ENCODE assay signal across 9 cellular contexts in genomic region chr11:12813371-12814225, GRCh38.
DNase-seq lines count a peak whose midpoint lies in the region; ATAC-seq and TF ChIP-seq lines count a peak whose summit lies in the region.
"Had no signal": no experiment of that assay in that cellular context is flagged by ENCODE, and none has a peak within 500 bp of the region (broad histone marks: within the 10 kb centered on the region; RNA-seq: fewer than 3 reads in every experiment).

No MANE protein-coding gene starts in this region.

- ATAC-seq in T-cell (replicated peaks in 1 of 4) = no peak

- 58% methylated on average over 6 of the region's 9 CpGs for WGBS in mammary epithelial cell (ENCODE audit: low coverage, missing lambda C conversion rate)
- 52% methylated on average over 9 of the region's 9 CpGs for WGBS in smooth muscle cell (ENCODE audit: low lambda C conversion rate)

- peaks cover 35 to 56% of the 10 kb centered on the region in 2 donors for H3K27me3 Mint-ChIP-seq in T-cell

- H3K36me3 ChIP-seq in mammary epithelial cell (ENCODE audit: insufficient read depth, low read length) = no peaks in the 10 kb centered on the region
- H3K36me3 ChIP-seq in kidney epithelial cell (ENCODE audit: control insufficient read depth, insufficient read depth, low read length) = no peaks in the 10 kb centered on the region
- H3K36me3 ChIP-seq in smooth muscle cell (ENCODE audit: low read depth) = no peaks in the 10 kb centered on the region
- no peaks in the 10 kb centered on the region; the same call in 1 of the 2 replicates for H3K36me3 ChIP-seq in HAP-1 (replicated peaks)

- H4K20me1 ChIP-seq in mammary epithelial cell (ENCODE audit: insufficient read depth, low read length) (no peaks in the 10 kb centered on the region), smooth muscle cell (ENCODE audit: low read depth) (peaks cover 70% of the 10 kb centered on the region)

- dilution Hi-C loops in mammary epithelial cell (cut with HindIII; ENCODE audit: low sequenced_read_pairs) = loop anchor here (5.0 kb wide), 1 partner anchor 91 kb away; no protein-coding TSS in a partner anchor

- BruUV-seq in mammary epithelial cell (replicated peaks; lab: Mats Ljungman, UMichigan) = no TSS peak

- peak overlapping the region; percentile 38 for H3K4me2 ChIP-seq in mammary epithelial cell (ENCODE audit: insufficient read depth, low read depth, low read length)
- peak overlapping the region; percentile 78 for H3K4me2 ChIP-seq in smooth muscle cell

- peak overlapping the region; percentile 1 for H3K27ac ChIP-seq in mammary epithelial cell (ENCODE audit: insufficient read depth, low read depth, low read length)
- peak overlapping the region; percentile 99 for H3K27ac ChIP-seq in smooth muscle cell (ENCODE audit: low read depth)

- peaks cover 56% of the 10 kb centered on the region for H3F3A ChIP-seq in smooth muscle cell (ENCODE audit: low read depth)

- CTCF ChIA-PET in mammary epithelial cell (lab: Charles Lee; ENCODE audit: low non-redundant PET) = interaction anchor here (0.6 kb wide), 1 partner anchor 55 kb away, joined by 4 read pairs; no protein-coding TSS in a partner anchor
- CTCF ChIA-PET in T-cell (lab: Charles Lee) = no interaction called here

- H3K36me3 Mint-ChIP-seq in T-cell = no peaks in the 10 kb centered on the region

- TF ChIP-seq CTCF in mammary epithelial cell (conservative IDR thresholded peaks at IDR 0.05 in 1 of 2, IDR thresholded peaks at IDR 0.05 in 1 of 2; ENCODE audit: extremely low read depth in 1 of 2, insufficient read depth in 1 of 2, low read depth in 1 of 2, low read length in 2 of 2) (peak; percentile 18 to 56), kidney epithelial cell (IDR thresholded peaks at IDR 0.05; ENCODE audit: insufficient read depth, low read length, poor library complexity, severe bottlenecking) (peak; percentile 12), smooth muscle cell (IDR thresholded peaks at IDR 0.05; ENCODE audit: borderline replicate concordance, insufficient read depth, poor library complexity, severe bottlenecking) (no peak)

- H2AFZ ChIP-seq in mammary epithelial cell (ENCODE audit: low read depth, low read length) (no peak overlapping the region), smooth muscle cell (ENCODE audit: low read depth) (no peak overlapping the region)

- peaks cover 0 to 11% (median 7%) of the 10 kb centered on the region in 3 donors for H3K4me1 Mint-ChIP-seq in T-cell

- H3K27me3 ChIP-seq in mammary epithelial cell (ENCODE audit: insufficient read depth, low read length) = no peaks in the 10 kb centered on the region
- no peaks in the 10 kb centered on the region for H3K27me3 ChIP-seq in kidney epithelial cell (ENCODE audit: control insufficient read depth, insufficient read depth, low read length)
- no peaks in the 10 kb centered on the region for H3K27me3 ChIP-seq in smooth muscle cell (ENCODE audit: low read depth)
- no peaks in the 10 kb centered on the region for H3K27me3 ChIP-seq in HAP-1 (ENCODE audit: low read depth)

- no peaks in the 10 kb centered on the region for H3K9me3 Mint-ChIP-seq in T-cell

- no peak overlapping the region for H3K27ac Mint-ChIP-seq in T-cell

- DNase-seq in HT-29 (ENCODE audit: low spot score) (peak; percentile 87), mammary epithelial cell (peak; percentile 78), kidney epithelial cell (ENCODE audit: low read depth) (peak; percentile 61), smooth muscle cell (lab: John Stamatoyannopoulos, UW; ENCODE audit: unreplicated experiment) (no peak), T-cell (no peak), NCI-H345 (lab: John Stamatoyannopoulos, UW) (no peak), G401 (ENCODE audit: low spot score) (no peak), HAP-1 (ENCODE audit: low spot score in 2 of 2) (no peak)
- DNase-seq: activated effector memory CD4-positive, alpha-beta T cell treated with Interleukin-2 at 50 U/mL for 16 hours had no signal

- peak overlapping the region in 1 of 3 donors; percentile 25 for H3K4me3 Mint-ChIP-seq in T-cell

- peaks cover 71% of the 10 kb centered on the region for H3K4me1 ChIP-seq in mammary epithelial cell (ENCODE audit: insufficient read depth, low read length)
- H3K4me1 ChIP-seq in smooth muscle cell (ENCODE audit: low read depth) = peaks cover 47% of the 10 kb centered on the region
- peaks cover 15% of the 10 kb centered on the region for H3K4me1 ChIP-seq in HAP-1

- peaks cover 95% of the 10 kb centered on the region for H3K79me2 ChIP-seq in mammary epithelial cell (ENCODE audit: insufficient read depth, low read length)
- peaks cover 78% of the 10 kb centered on the region for H3K79me2 ChIP-seq in smooth muscle cell (ENCODE audit: low read depth)

- no peak overlapping the region for H3K4me3 ChIP-seq in mammary epithelial cell (replicated peaks in 1 of 3; ENCODE audit: insufficient read depth in 1 of 3, low read depth in 2 of 3, low read length in 3 of 3)
- H3K4me3 ChIP-seq in kidney epithelial cell (ENCODE audit: low read depth, low read length) = no peak overlapping the region
- H3K4me3 ChIP-seq in smooth muscle cell = no peak overlapping the region
- H3K4me3 ChIP-seq in HAP-1 = no peak overlapping the region

- in situ Hi-C loops in mammary epithelial cell (cut with MboI; ENCODE audit: low sequenced_read_pairs in 2 of 2) = no loop called here
- in situ Hi-C loops in G401 (cut with HindIII; ENCODE audit: low sequenced_read_pairs) = no loop called here
- in situ Hi-C loops in HAP-1 (cut with MboI; ENCODE audit: low sequenced_read_pairs) = no loop called here

- H3K9me3 ChIP-seq in mammary epithelial cell (replicated peaks; ENCODE audit: insufficient read depth, low read length) (no peaks in the 10 kb centered on the region), smooth muscle cell (replicated peaks; ENCODE audit: low read depth) (no peaks in the 10 kb centered on the region), HAP-1 (no peaks in the 10 kb centered on the region)

- POLR2A ChIA-PET in T-cell (lab: Charles Lee) = no interaction called here

- H3K9ac ChIP-seq in mammary epithelial cell (ENCODE audit: insufficient read depth, low read length) = no peak overlapping the region
- peak overlapping the region; percentile 89 for H3K9ac ChIP-seq in smooth muscle cell (ENCODE audit: low read depth)

- intact Hi-C loops in mammary epithelial cell (cut with micrococcal nuclease) = loop anchor here (1.0 kb wide), 1 partner anchor 75 kb away; no protein-coding TSS in a partner anchor

Comparison
In these comparisons a context has a peak if more than half of its experiments do, and no peak if none do; other contexts are left out.
1. DNase-seq: peak in HT-29 (single experiment), mammary epithelial cell (single experiment) and kidney epithelial cell (single experiment); none in smooth muscle cell (single experiment), T-cell (0 of 34), NCI-H345 (single experiment), G401 (single experiment) and HAP-1 (0 of 2).